In the genomic region with DNA sequence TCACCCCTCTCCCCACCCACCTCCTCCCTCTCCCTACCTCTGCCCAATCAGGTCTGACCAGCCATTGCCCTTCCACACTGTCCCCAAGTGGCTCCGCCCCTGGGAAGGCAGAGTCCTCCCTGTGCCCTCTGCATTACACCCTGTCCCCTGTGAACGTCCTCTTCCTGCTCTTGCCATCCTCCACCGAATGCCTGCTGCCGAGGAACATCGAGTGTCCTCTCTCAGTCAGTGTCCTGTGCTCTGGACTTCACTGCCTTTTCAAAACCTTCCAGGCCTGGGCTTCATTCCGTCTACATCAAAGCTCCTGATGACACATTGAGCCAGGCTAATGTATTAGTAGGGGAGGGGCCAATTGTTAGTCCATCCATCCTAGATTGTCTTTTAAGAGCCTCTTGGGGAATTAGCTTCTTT, we compare ENCODE assay signal across 1 cellular context.
TF ChIP-seq lines count a peak whose summit lies in the region.

No MANE protein-coding gene starts in this region.

TF ChIP-seq in K562, 482 proteins besides CTCF, POLR2A, EP300 and RAD21 (continued from another document):
- TF ChIP-seq, protein P1, sequence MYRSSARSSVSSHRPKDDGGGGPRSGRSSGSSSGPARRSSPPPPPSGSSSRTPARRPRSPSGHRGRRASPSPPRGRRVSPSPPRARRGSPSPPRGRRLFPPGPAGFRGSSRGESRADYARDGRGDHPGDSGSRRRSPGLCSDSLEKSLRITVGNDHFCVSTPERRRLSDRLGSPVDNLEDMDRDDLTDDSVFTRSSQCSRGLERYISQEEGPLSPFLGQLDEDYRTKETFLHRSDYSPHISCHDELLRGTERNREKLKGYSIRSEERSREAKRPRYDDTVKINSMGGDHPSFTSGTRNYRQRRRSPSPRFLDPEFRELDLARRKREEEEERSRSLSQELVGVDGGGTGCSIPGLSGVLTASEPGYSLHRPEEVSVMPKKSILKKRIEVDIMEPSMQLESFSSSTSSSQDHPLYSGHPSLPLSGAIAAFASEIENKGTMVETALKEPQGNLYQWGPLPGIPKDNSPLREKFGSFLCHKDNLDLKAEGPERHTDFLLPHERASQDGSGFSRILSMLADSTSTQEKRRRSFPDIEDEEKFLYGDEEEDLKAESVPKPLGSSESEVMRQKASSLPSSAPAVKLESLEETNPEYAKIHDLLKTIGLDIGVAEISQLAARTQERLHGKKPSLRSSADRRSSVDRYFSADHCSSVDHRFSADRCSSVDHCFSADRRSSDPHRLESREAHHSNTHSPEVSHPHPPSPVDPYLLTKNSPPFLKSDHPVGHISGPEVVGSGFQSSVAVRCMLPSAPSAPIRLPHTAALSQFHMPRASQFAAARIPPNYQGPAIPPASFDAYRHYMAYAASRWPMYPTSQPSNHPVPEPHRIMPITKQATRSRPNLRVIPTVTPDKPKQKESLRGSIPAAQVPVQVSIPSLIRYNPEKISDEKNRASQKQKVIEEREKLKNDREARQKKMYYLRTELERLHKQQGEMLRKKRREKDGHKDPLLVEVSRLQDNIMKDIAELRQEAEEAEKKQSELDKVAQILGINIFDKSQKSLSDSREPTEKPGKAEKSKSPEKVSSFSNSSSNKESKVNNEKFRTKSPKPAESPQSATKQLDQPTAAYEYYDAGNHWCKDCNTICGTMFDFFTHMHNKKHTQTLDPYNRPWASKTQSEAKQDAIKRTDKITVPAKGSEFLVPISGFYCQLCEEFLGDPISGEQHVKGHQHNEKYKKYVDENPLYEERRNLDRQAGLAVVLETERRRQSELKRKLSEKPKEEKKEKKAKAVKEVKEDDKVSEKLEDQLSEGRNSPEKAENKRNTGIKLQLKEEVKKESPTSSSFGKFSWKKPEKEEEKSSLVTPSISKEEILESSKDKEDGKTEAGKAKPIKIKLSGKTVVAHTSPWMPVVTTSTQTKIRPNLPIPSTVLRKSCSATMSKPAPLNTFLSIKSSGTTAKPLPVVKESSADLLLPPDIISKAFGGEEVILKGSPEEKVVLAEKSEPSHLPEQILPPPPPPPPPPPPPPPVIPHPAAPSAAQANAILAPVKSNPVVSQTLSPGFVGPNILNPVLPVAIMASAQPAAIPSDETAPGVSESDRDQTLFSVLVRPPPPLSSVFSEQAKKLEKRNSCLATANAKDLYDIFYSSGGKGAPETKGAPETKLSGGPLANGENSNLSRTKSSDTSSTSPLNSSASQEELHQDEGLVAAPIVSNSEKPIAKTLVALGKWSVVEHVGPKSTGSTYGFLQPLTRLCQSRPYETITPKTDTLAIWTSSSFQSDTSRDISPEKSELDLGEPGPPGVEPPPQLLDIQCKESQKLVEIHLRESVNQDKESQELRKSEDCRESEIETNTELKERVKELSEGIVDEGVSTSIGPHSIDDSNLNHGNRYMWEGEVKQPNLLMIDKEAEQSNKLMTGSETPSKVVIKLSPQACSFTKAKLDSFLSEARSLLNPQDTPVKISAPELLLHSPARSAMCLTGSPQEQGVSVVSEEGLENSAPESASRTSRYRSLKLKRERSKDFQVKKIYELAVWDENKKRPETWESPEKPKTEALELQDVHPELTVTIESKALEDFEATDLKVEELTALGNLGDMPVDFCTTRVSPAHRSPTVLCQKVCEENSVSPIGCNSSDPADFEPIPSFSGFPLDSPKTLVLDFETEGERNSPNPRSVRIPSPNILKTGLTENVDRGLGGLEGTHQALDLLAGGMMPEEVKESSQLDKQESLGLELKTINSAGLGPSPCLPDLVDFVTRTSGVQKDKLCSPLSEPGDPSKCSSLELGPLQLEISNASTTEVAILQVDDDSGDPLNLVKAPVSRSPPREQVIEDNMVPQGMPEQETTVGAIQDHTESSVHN (IDR thresholded peaks at IDR 0.05; ENCODE audit: borderline replicate concordance in 1 of 2, low read depth in 1 of 2): no peak
- TF ChIP-seq ZNF124 (CRISPR knock-in tag; IDR thresholded peaks at IDR 0.05) (no peak), CHD1 (IDR thresholded peaks at IDR 0.05; ENCODE audit: low read length) (no peak), MTA3 (IDR thresholded peaks at IDR 0.05; ENCODE audit: borderline replicate concordance) (peak; percentile 63; the same call in 1 of the 2 replicates), TAF1 (IDR thresholded peaks at IDR 0.05; ENCODE audit: control insufficient read depth, extremely low read depth, insufficient read depth, low read length, severe bottlenecking) (no peak), HEY1 (CRISPR knock-in tag; IDR thresholded peaks at IDR 0.05; ENCODE audit: borderline replicate concordance) (no peak), HNRNPLL (IDR thresholded peaks at IDR 0.05; ENCODE audit: low read depth, low read length, poor library complexity, severe bottlenecking) (no peak), ATF7 (IDR thresholded peaks at IDR 0.05) (0 out of 2 replicates have a peak, but pooled peaks have one; percentile 22), BCL6 (CRISPR knock-in tag; IDR thresholded peaks at IDR 0.05) (no peak), CHD2 (IDR thresholded peaks at IDR 0.05; ENCODE audit: low read depth, low read length) (no peak), SLC30A9 (CRISPR knock-in tag; IDR thresholded peaks at IDR 0.05) (no peak), TEAD4 (IDR thresholded peaks at IDR 0.05; ENCODE audit: low read length) (no peak), TEAD4 (CRISPR knock-in tag; IDR thresholded peaks at IDR 0.05; ENCODE audit: borderline replicate concordance) (no peak), MYNN (IDR thresholded peaks at IDR 0.05) (0 out of 2 replicates have a peak, but pooled peaks have one; percentile 37), MYNN (CRISPR knock-in tag; IDR thresholded peaks at IDR 0.05) (no peak), ZNF551 (CRISPR knock-in tag; IDR thresholded peaks at IDR 0.05) (no peak), TEAD1 (CRISPR knock-in tag; IDR thresholded peaks at IDR 0.05) (no peak), MCM2 (IDR thresholded peaks at IDR 0.05; ENCODE audit: low read depth) (0 out of 2 replicates have a peak, but pooled peaks have one; percentile 47), ZFP36 (IDR thresholded peaks at IDR 0.05; ENCODE audit: low read depth, low read length, partially characterized antibody) (peak; percentile 9), HMG20B (CRISPR knock-in tag; IDR thresholded peaks at IDR 0.05) (no peak), BRCA1 (IDR thresholded peaks at IDR 0.05) (no peak), BRCA1 (CRISPR knock-in tag; IDR thresholded peaks at IDR 0.05) (no peak), ZNF23 (CRISPR knock-in tag; IDR thresholded peaks at IDR 0.05) (no peak), DPF2 (IDR thresholded peaks at IDR 0.05) (no peak), MAZ (CRISPR knock-in tag; conservative IDR thresholded peaks at IDR 0.05 in 1 of 2, IDR thresholded peaks at IDR 0.05 in 1 of 2) (no peak), SRSF9 (IDR thresholded peaks at IDR 0.05; ENCODE audit: borderline replicate concordance, low read depth, low read length) (no peak), MAFF (IDR thresholded peaks at IDR 0.05; ENCODE audit: low read length) (no peak), KDM4B (IDR thresholded peaks at IDR 0.05; ENCODE audit: borderline replicate concordance in 2 of 2, low read depth in 1 of 2) (no peak), HNRNPH1 (optimal IDR thresholded peaks at IDR 0.05; ENCODE audit: low read depth, low read length) (no peak)
- TF ChIP-seq, protein P2, sequence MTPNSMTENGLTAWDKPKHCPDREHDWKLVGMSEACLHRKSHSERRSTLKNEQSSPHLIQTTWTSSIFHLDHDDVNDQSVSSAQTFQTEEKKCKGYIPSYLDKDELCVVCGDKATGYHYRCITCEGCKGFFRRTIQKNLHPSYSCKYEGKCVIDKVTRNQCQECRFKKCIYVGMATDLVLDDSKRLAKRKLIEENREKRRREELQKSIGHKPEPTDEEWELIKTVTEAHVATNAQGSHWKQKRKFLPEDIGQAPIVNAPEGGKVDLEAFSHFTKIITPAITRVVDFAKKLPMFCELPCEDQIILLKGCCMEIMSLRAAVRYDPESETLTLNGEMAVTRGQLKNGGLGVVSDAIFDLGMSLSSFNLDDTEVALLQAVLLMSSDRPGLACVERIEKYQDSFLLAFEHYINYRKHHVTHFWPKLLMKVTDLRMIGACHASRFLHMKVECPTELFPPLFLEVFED (CRISPR knock-in tag; conservative IDR thresholded peaks at IDR 0.05): no peak
- TF ChIP-seq, protein P3, sequence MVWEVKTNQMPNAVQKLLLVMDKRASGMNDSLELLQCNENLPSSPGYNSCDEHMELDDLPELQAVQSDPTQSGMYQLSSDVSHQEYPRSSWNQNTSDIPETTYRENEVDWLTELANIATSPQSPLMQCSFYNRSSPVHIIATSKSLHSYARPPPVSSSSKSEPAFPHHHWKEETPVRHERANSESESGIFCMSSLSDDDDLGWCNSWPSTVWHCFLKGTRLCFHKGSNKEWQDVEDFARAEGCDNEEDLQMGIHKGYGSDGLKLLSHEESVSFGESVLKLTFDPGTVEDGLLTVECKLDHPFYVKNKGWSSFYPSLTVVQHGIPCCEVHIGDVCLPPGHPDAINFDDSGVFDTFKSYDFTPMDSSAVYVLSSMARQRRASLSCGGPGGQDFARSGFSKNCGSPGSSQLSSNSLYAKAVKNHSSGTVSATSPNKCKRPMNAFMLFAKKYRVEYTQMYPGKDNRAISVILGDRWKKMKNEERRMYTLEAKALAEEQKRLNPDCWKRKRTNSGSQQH (CRISPR knock-in tag; IDR thresholded peaks at IDR 0.05): no peak
- TF ChIP-seq, protein P4, sequence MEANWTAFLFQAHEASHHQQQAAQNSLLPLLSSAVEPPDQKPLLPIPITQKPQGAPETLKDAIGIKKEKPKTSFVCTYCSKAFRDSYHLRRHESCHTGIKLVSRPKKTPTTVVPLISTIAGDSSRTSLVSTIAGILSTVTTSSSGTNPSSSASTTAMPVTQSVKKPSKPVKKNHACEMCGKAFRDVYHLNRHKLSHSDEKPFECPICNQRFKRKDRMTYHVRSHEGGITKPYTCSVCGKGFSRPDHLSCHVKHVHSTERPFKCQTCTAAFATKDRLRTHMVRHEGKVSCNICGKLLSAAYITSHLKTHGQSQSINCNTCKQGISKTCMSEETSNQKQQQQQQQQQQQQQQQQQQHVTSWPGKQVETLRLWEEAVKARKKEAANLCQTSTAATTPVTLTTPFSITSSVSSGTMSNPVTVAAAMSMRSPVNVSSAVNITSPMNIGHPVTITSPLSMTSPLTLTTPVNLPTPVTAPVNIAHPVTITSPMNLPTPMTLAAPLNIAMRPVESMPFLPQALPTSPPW (CRISPR knock-in tag; IDR thresholded peaks at IDR 0.05): peak; percentile 40; the same call in 1 of the 2 replicates
- TF ChIP-seq, protein P5, sequence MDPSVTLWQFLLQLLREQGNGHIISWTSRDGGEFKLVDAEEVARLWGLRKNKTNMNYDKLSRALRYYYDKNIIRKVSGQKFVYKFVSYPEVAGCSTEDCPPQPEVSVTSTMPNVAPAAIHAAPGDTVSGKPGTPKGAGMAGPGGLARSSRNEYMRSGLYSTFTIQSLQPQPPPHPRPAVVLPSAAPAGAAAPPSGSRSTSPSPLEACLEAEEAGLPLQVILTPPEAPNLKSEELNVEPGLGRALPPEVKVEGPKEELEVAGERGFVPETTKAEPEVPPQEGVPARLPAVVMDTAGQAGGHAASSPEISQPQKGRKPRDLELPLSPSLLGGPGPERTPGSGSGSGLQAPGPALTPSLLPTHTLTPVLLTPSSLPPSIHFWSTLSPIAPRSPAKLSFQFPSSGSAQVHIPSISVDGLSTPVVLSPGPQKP (CRISPR knock-in tag; IDR thresholded peaks at IDR 0.05): no peak
- TF ChIP-seq, protein P6, sequence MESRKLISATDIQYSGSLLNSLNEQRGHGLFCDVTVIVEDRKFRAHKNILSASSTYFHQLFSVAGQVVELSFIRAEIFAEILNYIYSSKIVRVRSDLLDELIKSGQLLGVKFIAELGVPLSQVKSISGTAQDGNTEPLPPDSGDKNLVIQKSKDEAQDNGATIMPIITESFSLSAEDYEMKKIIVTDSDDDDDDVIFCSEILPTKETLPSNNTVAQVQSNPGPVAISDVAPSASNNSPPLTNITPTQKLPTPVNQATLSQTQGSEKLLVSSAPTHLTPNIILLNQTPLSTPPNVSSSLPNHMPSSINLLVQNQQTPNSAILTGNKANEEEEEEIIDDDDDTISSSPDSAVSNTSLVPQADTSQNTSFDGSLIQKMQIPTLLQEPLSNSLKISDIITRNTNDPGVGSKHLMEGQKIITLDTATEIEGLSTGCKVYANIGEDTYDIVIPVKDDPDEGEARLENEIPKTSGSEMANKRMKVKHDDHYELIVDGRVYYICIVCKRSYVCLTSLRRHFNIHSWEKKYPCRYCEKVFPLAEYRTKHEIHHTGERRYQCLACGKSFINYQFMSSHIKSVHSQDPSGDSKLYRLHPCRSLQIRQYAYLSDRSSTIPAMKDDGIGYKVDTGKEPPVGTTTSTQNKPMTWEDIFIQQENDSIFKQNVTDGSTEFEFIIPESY (CRISPR knock-in tag; IDR thresholded peaks at IDR 0.05): no peak
